Comparison of ENCODE assay signal across 35 cellular contexts in genomic region chr2:10794891-10795290, GRCh38.
"Had no signal": no experiment of that assay in that cellular context is flagged by ENCODE, and none has a peak within 500 bp of the region (broad histone marks: within the 10 kb centered on the region; RNA-seq: fewer than 3 reads in every experiment).

No MANE protein-coding gene starts in this region.

- DNase-seq: activated CD4-positive, alpha-beta T cell treated with anti-CD3 and anti-CD28 coated beads, Interleukin-2, amount 10 ng/mL, durations not matched to agents 24 days and 14 days; activated CD4-positive, CD25-positive, alpha-beta regulatory T cell treated with anti-CD3 and anti-CD28 coated beads, Interleukin-2, amount 50 U/mL, for 72 hours; activated effector memory CD4-positive, alpha-beta T cell treated with anti-CD3 and anti-CD28 coated beads, Interleukin-2, amount 50 U/mL, for 16 hours; activated naive CD4-positive, alpha-beta T cell treated with anti-CD3 and anti-CD28 coated beads for 36 hours; activated T-cell treated with anti-CD3 and anti-CD28 coated beads for 4 hours; amniotic stem cell; brain microvascular endothelial cell; caudate nucleus; esophagus squamous epithelium; glutamatergic neuron; left ventricle myocardium inferior; mesendoderm; mucosa of descending colon; nephron progenitor cell; pancreas; retina; stimulated activated CD4-positive, alpha-beta T cell treated with anti-CD3 and anti-CD28 coated beads, Interleukin-12 subunit alpha, Interleukin-12 subunit beta, amount 100 ng/mL, for 4 hours; stimulated activated CD4-positive, alpha-beta T cell treated with anti-CD3 and anti-CD28 coated beads, Interleukin-4, amount 100 ng/mL, for 24 hours; stimulated activated naive CD8-positive, alpha-beta T cell treated with anti-CD3 and anti-CD28 coated beads, Interleukin-15, amount 100 ng/mL, for 72 hours; substantia nigra; T-helper 2 cell; uterus; WERI-Rb-1 had no signal

- H3K4me1 ChIP-seq: pancreas, prostate gland, uterus had no signal

- H3K36me3 ChIP-seq: uterus had no signal

- H3K27ac ChIP-seq: brain microvascular endothelial cell, esophagus squamous epithelium, left ventricle myocardium inferior, neutrophil, pancreas, prostate gland, skin epidermis, uterus, WERI-Rb-1 had no signal

- H3K27ac Mint-ChIP-seq: activated T-helper 1 cell treated with anti-CD3 and anti-CD28 coated beads, Interleukin-12 subunit alpha, Interleukin-12 subunit beta, Interleukin-2, Interleukin-4 antibody, amounts not matched to agents 30 ng/mL and 10 ng/mL and 1 ng/mL, durations not matched to agents 14 hours and 24 hours and 36 hours; stimulated activated memory B cell treated with anti-CD40 and anti-IgM and Interleukin-4, amounts not matched to agents 10 μg/mL and 1 μg/mL and 100 μg/mL, for 72 hours; type B pancreatic cell had no signal

- H3K4me3 Mint-ChIP-seq: activated CD4-positive, alpha-beta T cell treated with anti-CD3 and anti-CD28 coated beads, Interleukin-2, amount 10 ng/mL, durations not matched to agents 24 days and 14 days; activated naive CD4-positive, alpha-beta T cell treated with anti-CD3 and anti-CD28 coated beads for 36 hours; activated T-helper 1 cell treated with anti-CD3 and anti-CD28 coated beads, Interleukin-12 subunit alpha, Interleukin-12 subunit beta, Interleukin-2, Interleukin-4 antibody, amounts not matched to agents 30 ng/mL and 10 ng/mL and 1 ng/mL, durations not matched to agents 14 hours and 24 hours and 36 hours; nephron progenitor cell; stimulated activated memory B cell treated with anti-CD40 and anti-IgM and Interleukin-4, amounts not matched to agents 10 μg/mL and 1 μg/mL and 100 μg/mL, for 72 hours; stimulated activated naive CD8-positive, alpha-beta T cell treated with anti-CD3 and anti-CD28 coated beads, Interleukin-15, amount 100 ng/mL, for 72 hours; type B pancreatic cell had no signal

- H3K27me3 Mint-ChIP-seq: activated CD4-positive, alpha-beta T cell treated with anti-CD3 and anti-CD28 coated beads, Interleukin-2, amount 10 ng/mL, durations not matched to agents 24 days and 14 days; stimulated activated memory B cell treated with anti-CD40 and anti-IgM and Interleukin-4, amounts not matched to agents 10 μg/mL and 1 μg/mL and 100 μg/mL, for 72 hours; stimulated activated naive CD8-positive, alpha-beta T cell treated with anti-CD3 and anti-CD28 coated beads, Interleukin-15, amount 100 ng/mL, for 72 hours; type B pancreatic cell had no signal

- H3K4me3 ChIP-seq: esophagus squamous epithelium, left ventricle myocardium inferior, lung, mucosa of descending colon, pancreas, prostate gland, skin epidermis, uterus had no signal

- H3K9me3 ChIP-seq: esophagus squamous epithelium, left ventricle myocardium inferior, mucosa of descending colon, neutrophil, pancreas, prostate gland, uterus had no signal

- H3K9me3 Mint-ChIP-seq: activated CD4-positive, alpha-beta T cell treated with anti-CD3 and anti-CD28 coated beads, Interleukin-2, amount 10 ng/mL, durations not matched to agents 24 days and 14 days; activated naive CD4-positive, alpha-beta T cell treated with anti-CD3 and anti-CD28 coated beads for 36 hours; activated T-helper 1 cell treated with anti-CD3 and anti-CD28 coated beads, Interleukin-12 subunit alpha, Interleukin-12 subunit beta, Interleukin-2, Interleukin-4 antibody, amounts not matched to agents 30 ng/mL and 10 ng/mL and 1 ng/mL, durations not matched to agents 14 hours and 24 hours and 36 hours; nephron progenitor cell; stimulated activated memory B cell treated with anti-CD40 and anti-IgM and Interleukin-4, amounts not matched to agents 10 μg/mL and 1 μg/mL and 100 μg/mL, for 72 hours; stimulated activated naive CD8-positive, alpha-beta T cell treated with anti-CD3 and anti-CD28 coated beads, Interleukin-15, amount 100 ng/mL, for 72 hours; type B pancreatic cell had no signal

- FAIRE-seq: astrocyte, frontal cortex, islet of Langerhans, pancreas had no signal

- H3K27me3 ChIP-seq: brain microvascular endothelial cell, esophagus squamous epithelium, neutrophil, pancreas, uterus had no signal

- ATAC-seq: mucosa of descending colon; sciatic nerve; SK-N-SH treated with all-trans-retinoic acid at 6 μM for 48 hours; stimulated activated memory B cell treated with anti-CD40 and anti-IgM and Interleukin-4, amounts not matched to agents 10 μg/mL and 1 μg/mL and 100 μg/mL, for 72 hours; stimulated activated naive CD8-positive, alpha-beta T cell treated with anti-CD3 and anti-CD28 coated beads, Interleukin-15, amount 100 ng/mL, for 72 hours had no signal
